In genomic region chr6:163054641-163055040, GRCh38 we compare ENCODE assay signal across 1 cellular context.
TF ChIP-seq lines count a peak whose summit lies in the region.

No MANE protein-coding gene starts in this region.

TF ChIP-seq in WTC11, 78 proteins besides CTCF, POLR2A, EP300 and RAD21 (continued from another document):
- TF ChIP-seq ARID4B (CRISPR knock-in tag; IDR thresholded peaks at IDR 0.05; ENCODE audit: borderline replicate concordance) = no peak
- TF ChIP-seq USF1 (CRISPR knock-in tag; IDR thresholded peaks at IDR 0.05) = no peak
- no peak for TF ChIP-seq ZBTB21 (CRISPR knock-in tag; IDR thresholded peaks at IDR 0.05; ENCODE audit: borderline replicate concordance)
- no peak for TF ChIP-seq TCF7 (CRISPR knock-in tag; IDR thresholded peaks at IDR 0.05; ENCODE audit: low read depth)
- no peak for TF ChIP-seq NR3C1 (CRISPR knock-in tag; conservative IDR thresholded peaks at IDR 0.05; ENCODE audit: low read depth)
- no peak for TF ChIP-seq ATF2 (CRISPR knock-in tag; IDR thresholded peaks at IDR 0.05; ENCODE audit: borderline replicate concordance, low read depth)
- no peak for TF ChIP-seq GRHL2 (CRISPR knock-in tag; IDR thresholded peaks at IDR 0.05; ENCODE audit: insufficient replicate concordance, severe bottlenecking)
- TF ChIP-seq ESRRA (CRISPR knock-in tag; IDR thresholded peaks at IDR 0.05; ENCODE audit: borderline replicate concordance) = no peak
- TF ChIP-seq NFATC4 (CRISPR knock-in tag; IDR thresholded peaks at IDR 0.05) = no peak
- no peak for TF ChIP-seq ZNF219 (CRISPR knock-in tag; IDR thresholded peaks at IDR 0.05; ENCODE audit: borderline replicate concordance)
- TF ChIP-seq ZNF121 (CRISPR knock-in tag; IDR thresholded peaks at IDR 0.05) = no peak
